In the genomic region with DNA sequence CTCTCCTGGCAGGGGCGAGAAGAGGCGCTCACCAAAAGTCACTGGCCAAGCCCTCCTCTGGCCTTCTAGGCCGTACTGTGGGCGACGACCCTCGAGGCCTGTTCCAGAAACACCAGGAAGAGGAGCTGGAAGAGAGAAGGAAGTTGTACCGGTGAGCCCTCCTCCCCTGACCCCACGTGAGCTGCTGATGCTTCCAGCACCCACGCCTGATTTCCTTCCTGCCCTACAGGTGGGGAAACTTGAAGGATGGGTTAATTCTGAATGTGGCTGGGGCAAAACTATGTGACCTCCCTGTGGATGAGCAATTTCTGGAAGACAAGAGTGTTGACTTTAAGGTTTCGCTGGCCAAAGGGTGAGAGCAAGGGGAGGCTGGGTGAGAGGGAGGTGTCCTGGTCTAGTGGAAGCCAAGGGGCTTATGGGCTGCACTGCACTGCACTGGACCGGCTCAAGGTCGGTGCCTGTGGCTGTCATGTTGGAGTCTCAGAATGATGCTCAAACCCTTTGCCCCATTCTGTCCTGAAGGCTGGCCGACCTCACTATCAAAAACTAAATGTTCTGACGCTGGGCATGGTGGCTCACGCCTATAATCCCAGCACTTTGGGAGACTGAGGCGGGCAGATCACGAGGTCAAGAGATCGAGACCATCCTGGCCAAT, we compare ENCODE assay signal across 1 cellular context.
TF ChIP-seq lines count a peak whose summit lies in the region.

No MANE protein-coding gene starts in this region.

TF ChIP-seq in HepG2, 621 proteins besides CTCF, POLR2A, EP300 and RAD21:
- no peak for TF ChIP-seq ZNF207 (IDR thresholded peaks at IDR 0.05; ENCODE audit: borderline replicate concordance)
- TF ChIP-seq CENPT (CRISPR knock-in tag; IDR thresholded peaks at IDR 0.05; ENCODE audit: low read depth): no peak
- no peak for TF ChIP-seq SMYD3 (CRISPR knock-in tag; IDR thresholded peaks at IDR 0.05)
- TF ChIP-seq NFRKB (IDR thresholded peaks at IDR 0.05): no peak
- TF ChIP-seq SIN3B (IDR thresholded peaks at IDR 0.05; ENCODE audit: low read length): no peak
- TF ChIP-seq GRHL1 (CRISPR knock-in tag; conservative IDR thresholded peaks at IDR 0.05): no peak
- no peak for TF ChIP-seq RFXANK (CRISPR knock-in tag; IDR thresholded peaks at IDR 0.05)
- no peak for TF ChIP-seq RAD51 (IDR thresholded peaks at IDR 0.05; ENCODE audit: borderline replicate concordance)
- no peak for TF ChIP-seq FOXP1 (IDR thresholded peaks at IDR 0.05)
- TF ChIP-seq FOXP1 (CRISPR knock-in tag; IDR thresholded peaks at IDR 0.05): no peak
- no peak for TF ChIP-seq ZSCAN9 (CRISPR knock-in tag; IDR thresholded peaks at IDR 0.05; ENCODE audit: borderline replicate concordance)
- no peak for TF ChIP-seq TOE1 (CRISPR knock-in tag; IDR thresholded peaks at IDR 0.05)
- no peak for TF ChIP-seq ZNF607 (CRISPR knock-in tag; IDR thresholded peaks at IDR 0.05; ENCODE audit: borderline replicate concordance)
- TF ChIP-seq KDM5A (IDR thresholded peaks at IDR 0.05; ENCODE audit: borderline replicate concordance, low read length): no peak
- TF ChIP-seq TBL1XR1 (IDR thresholded peaks at IDR 0.05; ENCODE audit: borderline replicate concordance, low read length, partially characterized antibody): no peak
- TF ChIP-seq ZNF619 (CRISPR knock-in tag; IDR thresholded peaks at IDR 0.05): no peak
